ENCODE assay signal across 16 cellular contexts in genomic region chr12:130846386-130846785, GRCh38. TPM values are rescaled to one million over a fixed set of nuclear protein-coding genes. Genes with fewer than 3 reads are reported as not detected.
DNase-seq lines count a peak whose midpoint lies in the region; ATAC-seq and TF ChIP-seq lines count a peak whose summit lies in the region.
"Had no signal": no experiment of that assay in that cellular context is flagged by ENCODE, and none has a peak within 500 bp of the region (broad histone marks: within the 10 kb centered on the region; RNA-seq: fewer than 3 reads in every experiment).

No MANE protein-coding gene starts in this region.

- H3K27me3 ChIP-seq in BJ (ENCODE audit: control insufficient read depth, insufficient read depth, low read length) (no peaks in the 10 kb centered on the region), right cardiac atrium (ENCODE audit: control insufficient read depth, insufficient read depth) (no peaks in the 10 kb centered on the region)
- H3K27me3 ChIP-seq: BLaER1, MG63, Peyer's patch had no signal

- H3K9me3 Mint-ChIP-seq in HFFc6 (no peaks in the 10 kb centered on the region), nephron (no peaks in the 10 kb centered on the region)

- no peaks in the 10 kb centered on the region for H3K36me3 Mint-ChIP-seq in HFFc6 (ENCODE audit: low read depth)
- no peaks in the 10 kb centered on the region for H3K36me3 Mint-ChIP-seq in nephron (ENCODE audit: low read depth)

- intact Hi-C loops in right cardiac atrium (cut with DNase I): no loop called here

- H3K4me1 Mint-ChIP-seq in HFFc6 (ENCODE audit: low read depth) (peaks cover 31% of the 10 kb centered on the region), nephron (peaks cover 6% of the 10 kb centered on the region)

- no peaks in the 10 kb centered on the region for H3K36me3 ChIP-seq in BJ (ENCODE audit: control insufficient read depth, insufficient read depth, low read length)
- H3K36me3 ChIP-seq: BLaER1, MG63, Peyer's patch had no signal

- no peaks in the 10 kb centered on the region; the same call in 1 of the 2 replicates for H3K27me3 Mint-ChIP-seq in HFFc6 (ENCODE audit: insufficient read depth)
- peaks cover 27% of the 10 kb centered on the region for H3K27me3 Mint-ChIP-seq in nephron (ENCODE audit: low read depth)

- no peak overlapping the region for H3K4me3 Mint-ChIP-seq in HFFc6
- no peak overlapping the region for H3K4me3 Mint-ChIP-seq in nephron

- POLR2A ChIA-PET in BJ (lab: Charles Lee): no interaction called here

- CTCF ChIA-PET in BJ (lab: Yijun Ruan, JAX): interaction anchor here (1.1 to 2.0 kb wide), 4 partner anchors 14 to 24 kb away, joined by 3 to 7 read pairs (median 4); no protein-coding TSS in a partner anchor

- H3K27ac Mint-ChIP-seq in HFFc6: no peak overlapping the region
- peak overlapping the region in 2 of 3 experiments; percentile 10 to 32 for H3K27ac Mint-ChIP-seq in nephron

- H3K4me1 ChIP-seq in right cardiac atrium (ENCODE audit: control insufficient read depth, insufficient read depth, low read length): no peaks in the 10 kb centered on the region
- H3K4me1 ChIP-seq: Peyer's patch had no signal

- no peaks in the 10 kb centered on the region for H3K9me3 ChIP-seq in right cardiac atrium (ENCODE audit: control insufficient read depth, low read length)
- H3K9me3 ChIP-seq: BLaER1, MG63, Peyer's patch had no signal

- H3K4me3 ChIP-seq in BJ (ENCODE audit: low read depth, low read length) (no peak overlapping the region), right cardiac atrium (ENCODE audit: low read length) (no peak overlapping the region)
- H3K4me3 ChIP-seq: BLaER1, MG63, Peyer's patch had no signal

- TF ChIP-seq CTCF in BJ (IDR thresholded peaks at IDR 0.05; ENCODE audit: insufficient read depth, low read depth, low read length) (no peak), HFFc6 (IDR thresholded peaks at IDR 0.05) (no peak), nephron (IDR thresholded peaks at IDR 0.05; ENCODE audit: unreplicated experiment in 3 of 3) (no peak)

- no peak for ATAC-seq in right cardiac atrium
- no peak for ATAC-seq in GM18867 (IDR thresholded peaks at IDR 0.05; ENCODE audit: unreplicated experiment)

- DNase-seq in BJ (ENCODE audit: low read depth) (peak; percentile 30), HFFc6 (peak; percentile 15), dedifferentiated amniotic fluid mesenchymal stem cell (ENCODE audit: extremely low spot score) (peak; percentile 47), DMS79 (lab: John Stamatoyannopoulos, UW) (no peak), right cardiac atrium (no peak), GF-D8 (lab: John Stamatoyannopoulos, UW) (no peak)
- DNase-seq: ACHN, MG63, NCI-H1105, NCI-H1694 treated with DMSO at 0.1 percent for 48 hours, NCI-H774, Peyer's patch, SHP77 had no signal

- no peak overlapping the region for H3K27ac ChIP-seq in right cardiac atrium (ENCODE audit: low read length)
- H3K27ac ChIP-seq: BLaER1, Peyer's patch had no signal

RNA-seq across cellular contexts. Expression of gene STX2, which starts 7.3 kb away (rescaled TPM):
- polyA plus RNA-seq in BJ (2011; rRNA removed): 26.0 and 43.1 TPM in 2 replicates
- 13.0 and 18.4 TPM in 2 replicates for polyA minus RNA-seq in BJ (2011; rRNA and poly(A)+ RNA removed)
- total RNA-seq in HFFc6 (2021; fragmentation: NEBNext Ultra II Directional; extraction: Animal tissue kit (Norgen Biotek cat#: 25700)): 10 to 100 TPM; 31.4 to 39.4 (median 34.5) TPM
- total RNA-seq in right cardiac atrium: 10 to 100 TPM; 22.6 to 35.9 (median 31.3) TPM
- 18.2 TPM for polyA plus RNA-seq in right cardiac atrium

RNA-seq across cellular contexts. Expression of gene RAN, which starts 25.5 kb away (rescaled TPM):
- polyA plus RNA-seq in BJ (2011; rRNA removed) (1,011 and 1,490 TPM in 2 replicates), right cardiac atrium (195 TPM)
- 336 and 424 TPM in 2 replicates for polyA minus RNA-seq in BJ (2011; rRNA and poly(A)+ RNA removed)
- 1,000 to 10,000 TPM; 1,033 to 1,278 (median 1,071) TPM for total RNA-seq in HFFc6 (2021; fragmentation: NEBNext Ultra II Directional; extraction: Animal tissue kit (Norgen Biotek cat#: 25700))
- total RNA-seq in right cardiac atrium: 100 to 1,000 TPM; 281 to 385 (median 302) TPM

Comparison
In these comparisons a context has a peak if more than half of its experiments do, and no peak if none do; other contexts are left out.
1. DNase-seq: peak in BJ (single experiment), HFFc6 (single experiment) and dedifferentiated amniotic fluid mesenchymal stem cell (single experiment); none in DMS79 (single experiment), right cardiac atrium (0 of 3) and GF-D8 (single experiment).